15 cellular contexts compared by ENCODE assay signal in the genomic region with DNA sequence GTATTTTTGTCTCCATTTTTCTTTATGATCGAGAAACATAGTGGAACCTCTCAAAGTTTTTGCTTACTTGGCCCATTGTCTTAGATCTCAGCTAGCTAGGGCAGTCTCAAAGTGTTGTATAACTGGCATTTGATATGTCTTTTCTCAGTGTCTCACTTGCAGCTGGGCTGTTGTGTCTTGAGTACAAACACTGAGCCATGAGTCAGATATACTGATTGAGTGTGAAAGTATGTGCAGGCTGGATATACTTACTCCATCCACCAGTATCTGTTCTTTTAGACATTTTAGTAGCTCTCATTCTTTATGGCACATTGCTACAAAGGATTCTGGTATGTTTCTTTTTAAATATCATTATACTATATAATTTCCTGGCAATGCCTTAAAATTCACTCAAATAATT. TPM values are rescaled to one million over a fixed set of nuclear protein-coding genes. Genes with fewer than 3 reads are reported as not detected.
A peak's percentile ranks its signal among the peaks of the same experiment; 100 is the strongest.
DNase-seq lines count a peak whose midpoint lies in the region; ATAC-seq and TF ChIP-seq lines count a peak whose summit lies in the region.
"Had no signal": no experiment of that assay in that cellular context is flagged by ENCODE, and none has a peak within 500 bp of the region (broad histone marks: within the 10 kb centered on the region; RNA-seq: fewer than 3 reads in every experiment).

No MANE protein-coding gene starts in this region.

- H2BK20ac ChIP-seq in IMR-90 (ENCODE audit: low read depth, low read length) = no peak overlapping the region

- H3K27ac ChIP-seq in IMR-90 (ENCODE audit: insufficient read depth, low read length) = no peak overlapping the region
- H3K27ac ChIP-seq: SJSA1, stomach had no signal

- POLR2A ChIA-PET in IMR-90 (lab: Charles Lee; ENCODE audit: unreplicated experiment) = no interaction called here

- no peak overlapping the region for H3K18ac ChIP-seq in IMR-90 (ENCODE audit: low read depth, low read length)

- no peak overlapping the region for H2AK5ac ChIP-seq in IMR-90 (ENCODE audit: low read depth, low read length)

- no TSS peak for BruUV-seq in IMR-90 (replicated peaks; lab: Mats Ljungman, UMichigan)

- H3K4me3 ChIP-seq in AG10803 (ENCODE audit: low read length) = no peak overlapping the region
- no peak overlapping the region for H3K4me3 ChIP-seq in IMR-90 (ENCODE audit: insufficient read depth, low read depth, low read length)
- no peak overlapping the region for H3K4me3 ChIP-seq in cardiac fibroblast (replicated peaks in 1 of 2; ENCODE audit: low read depth in 2 of 2, low read length in 2 of 2)
- no peak overlapping the region for H3K4me3 ChIP-seq in kidney epithelial cell (ENCODE audit: low read depth, low read length)
- H3K4me3 ChIP-seq: SJSA1, stomach had no signal

- H2AK9ac ChIP-seq in IMR-90 (replicated peaks; ENCODE audit: low read depth, low read length, poor library complexity) = no peak overlapping the region

- no peak overlapping the region for H3K23ac ChIP-seq in IMR-90 (ENCODE audit: low read depth, low read length)

- H3K36me3 ChIP-seq in IMR-90 (ENCODE audit: control insufficient read depth, insufficient read depth, low read length) (no peaks in the 10 kb centered on the region), kidney epithelial cell (ENCODE audit: control insufficient read depth, insufficient read depth, low read length) (no peaks in the 10 kb centered on the region)
- H3K36me3 ChIP-seq: SJSA1, stomach had no signal

- peak; percentile 100 for ATAC-seq in IMR-90 (ENCODE audit: low read depth)
- no peak for ATAC-seq in HG02970 (IDR thresholded peaks at IDR 0.05; ENCODE audit: low FRiP score, unreplicated experiment)
- ATAC-seq: left lobe of liver had no signal

- H3K4me1 ChIP-seq in IMR-90 (ENCODE audit: control insufficient read depth, insufficient read depth, low read length) = 0 out of 2 replicates have a peak, but pooled peaks cover 2% of the 10 kb centered on the region
- H3K4me1 ChIP-seq: SJSA1, stomach had no signal

- no peaks in the 10 kb centered on the region for H4K20me1 ChIP-seq in IMR-90 (ENCODE audit: insufficient read depth, low read length)

- CTCF ChIA-PET in IMR-90 (lab: Yijun Ruan, JAX) = interaction anchor here (1.2 kb wide), 2 partner anchors 29 to 171 kb away, joined by 3 to 4 read pairs; no protein-coding TSS in a partner anchor

- H3K14ac ChIP-seq in IMR-90 (replicated peaks; ENCODE audit: low read depth, low read length) = no peak overlapping the region

- H3K9me1 ChIP-seq in IMR-90 (ENCODE audit: insufficient read depth, low read length) = 0 out of 2 replicates have a peak, but pooled peaks cover 3% of the 10 kb centered on the region

- H3K27me3 ChIP-seq in IMR-90 (ENCODE audit: control insufficient read depth, insufficient read depth, low read length) (no peaks in the 10 kb centered on the region), kidney epithelial cell (ENCODE audit: control insufficient read depth, insufficient read depth, low read length) (no peaks in the 10 kb centered on the region)
- H3K27me3 ChIP-seq: SJSA1, stomach had no signal

- dilution Hi-C loops in IMR-90 (cut with HindIII; ENCODE audit: low sequenced_read_pairs, unreplicated experiment) = no loop called here

- DNase-seq in AG10803 (ENCODE audit: low read depth) (peak; percentile 70), IMR-90 (peak; percentile 89), cardiac fibroblast (ENCODE audit: low read depth in 2 of 2) (peak; percentile 18 to 70), kidney epithelial cell (ENCODE audit: low read depth) (peak; percentile 26), foreskin melanocyte (no peak), midbrain (lab: John Stamatoyannopoulos, UW) (no peak)
- no peak for DNase-seq in stimulated activated naive CD4-positive, alpha-beta T cell (lab: John Stamatoyannopoulos, UW)
- DNase-seq: ACHN; activated CD4-positive, alpha-beta T cell treated with anti-CD3 and anti-CD28 coated beads, Interleukin-2, amount 10 ng/mL, durations not matched to agents 7 days and 5 days; hippocampal formation; NCI-H1436 treated with DMSO at 0.1 percent for 48 hours; stomach had no signal

- TF ChIP-seq RAD21 in IMR-90 (IDR thresholded peaks at IDR 0.05; ENCODE audit: low read length) = no peak

- H3K56ac ChIP-seq in IMR-90 (ENCODE audit: extremely low read depth, insufficient read depth, low read length) = no peak overlapping the region

- H4K91ac ChIP-seq in IMR-90 (ENCODE audit: insufficient read depth, low read depth, low read length) = no peak overlapping the region

- TF ChIP-seq CTCF in AG10803 (conservative IDR thresholded peaks at IDR 0.05; ENCODE audit: low read length) (no peak), IMR-90 (conservative IDR thresholded peaks at IDR 0.05; ENCODE audit: low read depth, low read length) (no peak), cardiac fibroblast (IDR thresholded peaks at IDR 0.05; ENCODE audit: low read depth, low read length) (no peak), kidney epithelial cell (IDR thresholded peaks at IDR 0.05; ENCODE audit: insufficient read depth, low read length, poor library complexity, severe bottlenecking) (no peak)

- no peak overlapping the region for H2BK5ac ChIP-seq in IMR-90 (ENCODE audit: low read depth, low read length, poor library complexity, severe bottlenecking)

- H4K5ac ChIP-seq in IMR-90 (ENCODE audit: low read depth, low read length) = no peak overlapping the region

- no peaks in the 10 kb centered on the region for H3K9me3 ChIP-seq in IMR-90 (ENCODE audit: control insufficient read depth, insufficient read depth, low read length)
- H3K9me3 ChIP-seq: SJSA1, stomach had no signal

- no peak overlapping the region for H3K9ac ChIP-seq in IMR-90 (ENCODE audit: low read depth, low read length)

- no peak for TF ChIP-seq POLR2A in IMR-90 (IDR thresholded peaks at IDR 0.05; ENCODE audit: low read depth, low read length)

- no peak overlapping the region for H3K4me2 ChIP-seq in IMR-90 (ENCODE audit: low read depth, low read length)

- no peak overlapping the region for H2BK120ac ChIP-seq in IMR-90 (ENCODE audit: low read depth, low read length)

- in situ Hi-C loops in IMR-90 (cut with MboI; ENCODE audit: low sequenced_read_pairs) = no loop called here

- no peak overlapping the region for H2AFZ ChIP-seq in IMR-90 (replicated peaks; ENCODE audit: low read length, poor library complexity)

- H3K4ac ChIP-seq in IMR-90 (ENCODE audit: low read depth, low read length) = no peak overlapping the region

- WGBS in IMR-90 (ENCODE audit: extremely low coverage in 2 of 2, insufficient read length in 1 of 2), 2 experiments = no CpG with 5 or more reads among the region's 1 CpG

- no peaks in the 10 kb centered on the region for H3K79me1 ChIP-seq in IMR-90 (ENCODE audit: low read depth in 1 of 2, low read length in 2 of 2)

- intact Hi-C loops in IMR-90 (cut with micrococcal nuclease) = no loop called here

- H2BK15ac ChIP-seq in IMR-90 (ENCODE audit: low read depth, low read length) = no peak overlapping the region

- no peak overlapping the region for H4K8ac ChIP-seq in IMR-90 (ENCODE audit: low read depth in 2 of 2, low read length in 2 of 2)

TF ChIP-seq in IMR-90, 13 proteins besides CTCF, POLR2A, EP300 and RAD21:
- TF ChIP-seq FOS (IDR thresholded peaks at IDR 0.05; ENCODE audit: low read depth, low read length) = peak; percentile 67; the same call in 1 of the 2 replicates
- TF ChIP-seq RFX5 (IDR thresholded peaks at IDR 0.05; ENCODE audit: low read depth, low read length) = peak; percentile 38; the same call in 1 of the 2 replicates
- TF ChIP-seq MAZ (IDR thresholded peaks at IDR 0.05; ENCODE audit: borderline replicate concordance, low read depth, low read length) = no peak

RNA-seq across cellular contexts. Expression of a gene that starts 14.3 kb away (rescaled TPM):
- total RNA-seq in IMR-90 (2012; rRNA removed) (0.90 and 2.2 TPM in 2 replicates), kidney epithelial cell (0.41 TPM in 1 of 2 replicates, not detected in the other)
- polyA plus RNA-seq in IMR-90 (2012; rRNA removed) = not detected in 2 replicates
- not detected in 2 replicates for polyA plus RNA-seq in IMR-90 (2012; cell fraction: cytosol; rRNA removed)
- 0.13 and 0.66 TPM in 2 replicates for polyA plus RNA-seq in IMR-90 (2012; cell fraction: nucleus; rRNA removed; ENCODE audit: low replicate concordance)
- polyA plus RNA-seq: stomach had no signal

Comparison
In these comparisons a context has a peak if more than half of its experiments do, and no peak if none do; other contexts are left out.
1. DNase-seq: peak in AG10803 (single experiment), IMR-90 (single experiment), cardiac fibroblast (2 of 2) and kidney epithelial cell (single experiment); none in stimulated activated naive CD4-positive, alpha-beta T cell (0 of 6), foreskin melanocyte (single experiment) and midbrain (single experiment).